ENCODE assay signal across 16 cellular contexts in the genomic region with DNA sequence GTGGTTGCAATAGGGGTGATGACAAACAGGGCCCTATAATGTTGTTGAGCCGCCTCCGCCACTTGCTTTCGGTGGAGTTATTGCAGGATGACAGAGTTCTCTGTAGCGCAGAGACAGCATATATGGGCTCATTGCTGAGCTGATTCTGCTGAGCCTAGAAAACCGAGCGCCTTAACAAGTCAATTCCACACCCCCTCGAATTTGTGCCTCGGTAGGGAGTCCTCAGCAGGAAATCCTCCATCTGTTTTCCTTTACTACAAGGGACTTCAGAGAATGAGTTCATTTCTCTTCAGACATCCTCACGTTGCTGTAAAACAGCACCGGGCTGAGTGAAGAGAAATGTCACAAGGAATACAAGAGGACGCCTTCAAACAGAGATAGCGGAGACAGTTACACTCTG.
DNase-seq lines count a peak whose midpoint lies in the region; ATAC-seq, FAIRE-seq and TF ChIP-seq lines count a peak whose summit lies in the region.
"Had no signal": no experiment of that assay in that cellular context is flagged by ENCODE, and none has a peak within 500 bp of the region (broad histone marks: within the 10 kb centered on the region; RNA-seq: fewer than 3 reads in every experiment).

No MANE protein-coding gene starts in this region.

- H3K36me3 Mint-ChIP-seq in chondrocyte (ENCODE audit: low read depth) (no peaks in the 10 kb centered on the region), immature natural killer cell (no peaks in the 10 kb centered on the region)

- ATAC-seq in HG03571 (IDR thresholded peaks at IDR 0.05; ENCODE audit: unreplicated experiment) = no peak
- ATAC-seq: body of pancreas, Panc1 had no signal

- H3K4me3 ChIP-seq in HUES48 (ENCODE audit: low read depth, low read length) = peak overlapping the region; percentile 37
- peak overlapping the region; percentile 28 to 51 for H3K4me3 ChIP-seq in kidney (ENCODE audit: low read length in 2 of 2)
- H3K4me3 ChIP-seq in skeletal muscle tissue (ENCODE audit: low read length in 3 of 3) = peak overlapping the region; percentile 1 to 17 (median 8)
- H3K4me3 ChIP-seq: body of pancreas had no signal

- TF ChIP-seq CTCF in chondrocyte (IDR thresholded peaks at IDR 0.05) (no peak), kidney (IDR thresholded peaks at IDR 0.05; ENCODE audit: borderline replicate concordance, extremely low read depth, insufficient read depth) (no peak)

- H3K9me3 Mint-ChIP-seq in chondrocyte (ENCODE audit: low read depth) (no peaks in the 10 kb centered on the region), immature natural killer cell (peaks cover 0 to 10% (median 2%) of the 10 kb centered on the region in 6 donors)
- H3K9me3 Mint-ChIP-seq: activated CD4-positive, alpha-beta T cell treated with anti-CD3 and anti-CD28 coated beads, Interleukin-2, amount 10 ng/mL, durations not matched to agents 7 days and 5 days; T-helper 1 cell treated with Interleukin-12 subunit alpha and Interleukin-12 subunit beta and Interleukin-4 antibody, amounts not matched to agents 30 μg/mL and 1 μg/mL, for 36 hours had no signal

- H3K36me3 ChIP-seq in HUES48 (ENCODE audit: control insufficient read depth, insufficient read depth, low read length) = no peaks in the 10 kb centered on the region
- H3K36me3 ChIP-seq in kidney (ENCODE audit: control insufficient read depth in 1 of 2, insufficient read depth in 2 of 2, low read length in 2 of 2) = no peaks in the 10 kb centered on the region
- no peaks in the 10 kb centered on the region for H3K36me3 ChIP-seq in skeletal muscle tissue (ENCODE audit: control insufficient read depth in 3 of 3, insufficient read depth in 3 of 3, low read length in 3 of 3)
- H3K36me3 ChIP-seq: BE2C had no signal

- H3K9ac ChIP-seq in HUES48 (ENCODE audit: low read depth, low read length) (peak overlapping the region; percentile 32; the same call in 1 of the 2 replicates), kidney (ENCODE audit: low read length in 2 of 2) (no peak overlapping the region), skeletal muscle tissue (ENCODE audit: low read depth in 1 of 3, low read length in 3 of 3) (peak overlapping the region; percentile 9 to 52 (median 10))

- no peaks in the 10 kb centered on the region for H3K9me3 ChIP-seq in HUES48 (ENCODE audit: control insufficient read depth, insufficient read depth, low read length)
- no peaks in the 10 kb centered on the region for H3K9me3 ChIP-seq in kidney (ENCODE audit: control insufficient read depth in 1 of 2, low read length in 2 of 2)
- H3K9me3 ChIP-seq in skeletal muscle tissue (ENCODE audit: control insufficient read depth in 3 of 3, low read length in 3 of 3) = no peaks in the 10 kb centered on the region
- H3K9me3 ChIP-seq: BE2C, body of pancreas had no signal

- H3K4me3 Mint-ChIP-seq in chondrocyte (ENCODE audit: unreplicated experiment) (peak overlapping the region; percentile 7), immature natural killer cell (no peak overlapping the region)
- H3K4me3 Mint-ChIP-seq: activated CD4-positive, alpha-beta T cell treated with anti-CD3 and anti-CD28 coated beads, Interleukin-2, amount 10 ng/mL, durations not matched to agents 7 days and 5 days; T-helper 1 cell treated with Interleukin-12 subunit alpha and Interleukin-12 subunit beta and Interleukin-4 antibody, amounts not matched to agents 30 μg/mL and 1 μg/mL, for 36 hours had no signal

- no peak overlapping the region for H3K27ac Mint-ChIP-seq in chondrocyte (ENCODE audit: unreplicated experiment)
- H3K27ac Mint-ChIP-seq in immature natural killer cell = no peak overlapping the region
- H3K27ac Mint-ChIP-seq: activated CD4-positive, alpha-beta T cell treated with anti-CD3 and anti-CD28 coated beads, Interleukin-2, amount 10 ng/mL, durations not matched to agents 7 days and 5 days; T-helper 1 cell treated with Interleukin-12 subunit alpha and Interleukin-12 subunit beta and Interleukin-4 antibody, amounts not matched to agents 30 μg/mL and 1 μg/mL, for 36 hours had no signal

- DNase-seq in chondrocyte (ENCODE audit: low spot score) (no peak), kidney (no peak), T1000 (lab: John Stamatoyannopoulos, UW) (no peak), AG08395 (ENCODE audit: low spot score) (no peak), immature natural killer cell (no peak)
- DNase-seq: activated CD4-positive, alpha-beta T cell treated with anti-CD3 and anti-CD28 coated beads, Interleukin-2, amount 10 ng/mL, durations not matched to agents 7 days and 5 days; BE2C; body of pancreas; NCI-H2227 treated with DMSO at 0.1 percent for 48 hours; stimulated activated CD4-positive, alpha-beta T cell treated with anti-CD3 and anti-CD28 coated beads, Interleukin-4, amount 100 ng/mL, for 4 hours; stimulated activated naive CD4-positive, alpha-beta T cell had no signal

- H3K27me3 ChIP-seq in HUES48 (ENCODE audit: control insufficient read depth, insufficient read depth, low read length) = no peaks in the 10 kb centered on the region
- no peaks in the 10 kb centered on the region for H3K27me3 ChIP-seq in skeletal muscle tissue (ENCODE audit: control insufficient read depth in 3 of 3, insufficient read depth in 3 of 3, low read length in 3 of 3)
- H3K27me3 ChIP-seq: BE2C, body of pancreas had no signal

- peak overlapping the region; percentile 48 for H3K27ac ChIP-seq in HUES48 (ENCODE audit: low read depth, low read length)
- H3K27ac ChIP-seq in kidney (ENCODE audit: low read depth in 2 of 2, low read length in 2 of 2) = peak overlapping the region in 1 of 2 donors; percentile 63
- H3K27ac ChIP-seq in skeletal muscle tissue (ENCODE audit: low read depth, low read length) = peak overlapping the region; percentile 97
- H3K27ac ChIP-seq: body of pancreas had no signal

- H3K4me1 Mint-ChIP-seq in chondrocyte (ENCODE audit: low read depth) = peaks cover 6% of the 10 kb centered on the region
- no peaks in the 10 kb centered on the region for H3K4me1 Mint-ChIP-seq in immature natural killer cell
- H3K4me1 Mint-ChIP-seq: activated CD4-positive, alpha-beta T cell treated with anti-CD3 and anti-CD28 coated beads, Interleukin-2, amount 10 ng/mL, durations not matched to agents 7 days and 5 days had no signal

- intact Hi-C loops in kidney (cut with DNase I) = no loop called here

- no peak for FAIRE-seq in kidney (lab: Jason Lieb, UNC)

- peaks cover 17% of the 10 kb centered on the region for H3K4me1 ChIP-seq in HUES48 (ENCODE audit: control insufficient read depth, insufficient read depth, low read length)
- peaks cover 0 to 3% of the 10 kb centered on the region in 2 donors for H3K4me1 ChIP-seq in kidney (ENCODE audit: control insufficient read depth in 1 of 2, insufficient read depth in 1 of 2, low read depth in 1 of 2, low read length in 2 of 2)
- peaks cover 25 to 37% (median 25%) of the 10 kb centered on the region in 3 donors for H3K4me1 ChIP-seq in skeletal muscle tissue (ENCODE audit: control insufficient read depth in 3 of 3, insufficient read depth in 3 of 3, low read length in 3 of 3)
- H3K4me1 ChIP-seq: BE2C, body of pancreas had no signal

- H3K27me3 Mint-ChIP-seq in chondrocyte (ENCODE audit: low read depth) (peaks cover 2% of the 10 kb centered on the region), immature natural killer cell (ENCODE audit: low read depth in 3 of 3) (peaks cover 0 to 1% (median 1%) of the 10 kb centered on the region in 3 donors)
- H3K27me3 Mint-ChIP-seq: activated CD4-positive, alpha-beta T cell treated with anti-CD3 and anti-CD28 coated beads, Interleukin-2, amount 10 ng/mL, durations not matched to agents 7 days and 5 days had no signal

Comparison
In these comparisons a context has a peak if more than half of its experiments do, and no peak if none do; other contexts are left out.
1. H3K9ac ChIP-seq: peak in HUES48 (single experiment) and skeletal muscle tissue (3 of 3); none in kidney (0 of 2).
2. Peak in every context shown above with its lines, with median percentiles within 50 percentile points of each other: H3K4me3 ChIP-seq.